Comparison of ENCODE assay signal across 1 cellular context in the genomic region with DNA sequence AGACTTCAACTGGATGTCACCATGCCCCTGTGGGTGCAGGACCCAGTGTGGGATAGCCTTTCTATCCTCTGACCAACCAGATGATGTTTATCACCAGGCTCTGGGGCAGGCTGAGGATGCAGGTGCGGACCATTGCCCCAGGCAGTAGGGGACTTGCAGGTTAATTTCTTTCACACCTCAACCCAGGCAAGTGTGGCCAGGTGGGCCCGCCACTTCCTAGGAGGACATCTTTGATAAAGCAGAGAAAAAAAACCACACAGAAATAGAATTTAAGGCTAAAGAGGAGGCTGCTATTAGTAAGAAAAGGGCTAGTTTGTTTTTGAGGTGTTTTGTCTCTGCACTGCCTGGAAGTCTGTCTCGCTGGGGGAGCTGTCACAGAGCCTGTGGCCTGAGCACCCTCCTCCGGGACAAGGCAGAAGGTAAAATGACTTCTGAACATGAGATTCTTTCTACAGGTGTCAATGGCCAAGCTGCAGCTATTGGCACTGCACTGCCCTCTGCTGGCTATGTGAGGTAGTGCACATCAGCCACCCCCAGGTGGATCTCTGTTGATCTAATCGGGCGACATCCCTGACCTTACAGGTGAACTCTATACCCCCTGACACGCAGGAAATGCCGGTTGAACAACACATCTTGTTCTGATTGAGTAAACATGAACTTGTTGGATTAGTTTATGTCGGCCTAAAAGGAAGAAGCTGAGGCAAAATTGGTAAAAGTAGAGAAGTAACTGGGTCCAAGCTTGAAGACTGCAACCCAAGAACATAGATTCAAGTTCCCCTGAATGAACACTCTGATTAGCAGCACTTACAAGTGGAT.
A peak's percentile ranks its signal among the peaks of the same experiment; 100 is the strongest.
TF ChIP-seq lines count a peak whose summit lies in the region.

No MANE protein-coding gene starts in this region.

TF ChIP-seq in GM12878, 131 proteins besides CTCF, POLR2A, EP300 and RAD21 (continued from another document):
- TF ChIP-seq BCLAF1 (IDR thresholded peaks at IDR 0.05) (no peak), CHD4 (IDR thresholded peaks at IDR 0.05) (no peak), WRNIP1 (IDR thresholded peaks at IDR 0.05; ENCODE audit: borderline replicate concordance, low read depth, low read length) (0 out of 2 replicates have a peak, but pooled peaks have one; percentile 50), MYB (IDR thresholded peaks at IDR 0.05; ENCODE audit: borderline replicate concordance, low read depth, low read length) (no peak), HCFC1 (IDR thresholded peaks at IDR 0.05; ENCODE audit: low read length) (no peak), POU2F2 (IDR thresholded peaks at IDR 0.05; ENCODE audit: borderline replicate concordance, low read depth, low read length) (peak; percentile 34; the same call in 1 of the 3 replicates), FOXM1 (IDR thresholded peaks at IDR 0.05; ENCODE audit: low read depth, low read length) (0 out of 2 replicates have a peak, but pooled peaks have one; percentile 17), STAT3 (IDR thresholded peaks at IDR 0.05; ENCODE audit: low read depth, low read length) (no peak), ZNF274 (IDR thresholded peaks at IDR 0.05; ENCODE audit: insufficient read depth, insufficient read length) (no peak), RBBP5 (conservative IDR thresholded peaks at IDR 0.05) (no peak), YY1 (IDR thresholded peaks at IDR 0.05; ENCODE audit: low read depth, low read length) (peak; percentile 87), NR2F1 (conservative IDR thresholded peaks at IDR 0.05) (peak; percentile 63; the same call in 1 of the 2 replicates), CEBPB (IDR thresholded peaks at IDR 0.05; ENCODE audit: borderline replicate concordance in 1 of 2, low read depth in 2 of 2, low read length in 2 of 2) (no peak), IRF4 (IDR thresholded peaks at IDR 0.05; ENCODE audit: low read depth, low read length) (peak; percentile 64), KLF5 (IDR thresholded peaks at IDR 0.05; ENCODE audit: partially characterized antibody) (no peak), MXI1 (IDR thresholded peaks at IDR 0.05; ENCODE audit: low read depth, low read length) (0 out of 2 replicates have a peak, but pooled peaks have one; percentile 41), SMARCA5 (IDR thresholded peaks at IDR 0.05) (peak; percentile 29; the same call in 1 of the 2 replicates), SKIL (IDR thresholded peaks at IDR 0.05; ENCODE audit: low read depth, poor library complexity, severe bottlenecking) (no peak), CREM (IDR thresholded peaks at IDR 0.05; ENCODE audit: low read depth) (peak; percentile 30; the same call in 1 of the 2 replicates), CHD1 (IDR thresholded peaks at IDR 0.05; ENCODE audit: low read depth, low read length) (no peak), ZNF592 (IDR thresholded peaks at IDR 0.05) (0 out of 2 replicates have a peak, but pooled peaks have one; percentile 17), RB1 (IDR thresholded peaks at IDR 0.05; ENCODE audit: borderline replicate concordance) (0 out of 2 replicates have a peak, but pooled peaks have one; percentile 24)
- TF ChIP-seq, protein P1, sequence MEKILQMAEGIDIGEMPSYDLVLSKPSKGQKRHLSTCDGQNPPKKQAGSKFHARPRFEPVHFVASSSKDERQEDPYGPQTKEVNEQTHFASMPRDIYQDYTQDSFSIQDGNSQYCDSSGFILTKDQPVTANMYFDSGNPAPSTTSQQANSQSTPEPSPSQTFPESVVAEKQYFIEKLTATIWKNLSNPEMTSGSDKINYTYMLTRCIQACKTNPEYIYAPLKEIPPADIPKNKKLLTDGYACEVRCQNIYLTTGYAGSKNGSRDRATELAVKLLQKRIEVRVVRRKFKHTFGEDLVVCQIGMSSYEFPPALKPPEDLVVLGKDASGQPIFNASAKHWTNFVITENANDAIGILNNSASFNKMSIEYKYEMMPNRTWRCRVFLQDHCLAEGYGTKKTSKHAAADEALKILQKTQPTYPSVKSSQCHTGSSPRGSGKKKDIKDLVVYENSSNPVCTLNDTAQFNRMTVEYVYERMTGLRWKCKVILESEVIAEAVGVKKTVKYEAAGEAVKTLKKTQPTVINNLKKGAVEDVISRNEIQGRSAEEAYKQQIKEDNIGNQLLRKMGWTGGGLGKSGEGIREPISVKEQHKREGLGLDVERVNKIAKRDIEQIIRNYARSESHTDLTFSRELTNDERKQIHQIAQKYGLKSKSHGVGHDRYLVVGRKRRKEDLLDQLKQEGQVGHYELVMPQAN (conservative IDR thresholded peaks at IDR 0.05), result no peak
- TF ChIP-seq, protein P2, sequence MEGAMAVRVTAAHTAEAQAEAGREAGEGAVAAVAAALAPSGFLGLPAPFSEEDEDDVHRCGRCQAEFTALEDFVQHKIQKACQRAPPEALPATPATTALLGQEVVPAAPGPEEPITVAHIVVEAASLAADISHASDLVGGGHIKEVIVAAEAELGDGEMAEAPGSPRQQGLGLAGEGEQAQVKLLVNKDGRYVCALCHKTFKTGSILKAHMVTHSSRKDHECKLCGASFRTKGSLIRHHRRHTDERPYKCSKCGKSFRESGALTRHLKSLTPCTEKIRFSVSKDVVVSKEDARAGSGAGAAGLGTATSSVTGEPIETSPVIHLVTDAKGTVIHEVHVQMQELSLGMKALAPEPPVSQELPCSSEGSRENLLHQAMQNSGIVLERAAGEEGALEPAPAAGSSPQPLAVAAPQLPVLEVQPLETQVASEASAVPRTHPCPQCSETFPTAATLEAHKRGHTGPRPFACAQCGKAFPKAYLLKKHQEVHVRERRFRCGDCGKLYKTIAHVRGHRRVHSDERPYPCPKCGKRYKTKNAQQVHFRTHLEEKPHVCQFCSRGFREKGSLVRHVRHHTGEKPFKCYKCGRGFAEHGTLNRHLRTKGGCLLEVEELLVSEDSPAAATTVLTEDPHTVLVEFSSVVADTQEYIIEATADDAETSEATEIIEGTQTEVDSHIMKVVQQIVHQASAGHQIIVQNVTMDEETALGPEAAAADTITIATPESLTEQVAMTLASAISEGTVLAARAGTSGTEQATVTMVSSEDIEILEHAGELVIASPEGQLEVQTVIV (IDR thresholded peaks at IDR 0.05; ENCODE audit: borderline replicate concordance, partially characterized antibody), result no peak
